ENCODE assay signal across 8 cellular contexts in genomic region chr6:39347906-39348585, GRCh38. TPM values are rescaled to one million over a fixed set of nuclear protein-coding genes. Genes with fewer than 3 reads are reported as not detected.
A peak's percentile ranks its signal among the peaks of the same experiment; 100 is the strongest.
DNase-seq lines count a peak whose midpoint lies in the region; ATAC-seq and TF ChIP-seq lines count a peak whose summit lies in the region.

No MANE protein-coding gene starts in this region.

- H3K4me1 Mint-ChIP-seq in activated T-helper 2 cell treated with anti-CD3 and anti-CD28 coated beads, Interferon-gamma antibody, Interleukin-2, Interleukin-4, amounts not matched to agents 10 μg/mL and 5 μg/mL and 100 μg/mL, durations not matched to agents 14 hours and 24 hours and 36 hours (ENCODE audit: low read depth), result no peaks in the 10 kb centered on the region
- H3K4me1 Mint-ChIP-seq in osteocyte (ENCODE audit: unreplicated experiment), result peaks cover 9% of the 10 kb centered on the region

- no peaks in the 10 kb centered on the region for H3K9me3 Mint-ChIP-seq in activated T-helper 2 cell treated with anti-CD3 and anti-CD28 coated beads, Interferon-gamma antibody, Interleukin-2, Interleukin-4, amounts not matched to agents 10 μg/mL and 5 μg/mL and 100 μg/mL, durations not matched to agents 14 hours and 24 hours and 36 hours
- no peaks in the 10 kb centered on the region for H3K9me3 Mint-ChIP-seq in osteocyte (ENCODE audit: unreplicated experiment)

- ATAC-seq in IMR-90 (ENCODE audit: low read depth) (peak; percentile 99), foreskin keratinocyte (peak; percentile 81), upper lobe of right lung (peak; percentile 85)

- in situ Hi-C loops in IMR-90 (cut with MboI; ENCODE audit: low sequenced_read_pairs), result loop anchor here (10.0 kb wide), 1 partner anchor 967 kb away; no protein-coding TSS in a partner anchor

- no peak overlapping the region for H2BK5ac ChIP-seq in IMR-90 (ENCODE audit: low read depth, low read length, poor library complexity, severe bottlenecking)

- H2AK5ac ChIP-seq in IMR-90 (ENCODE audit: low read depth, low read length), result no peak overlapping the region

- peak; percentile 82 for TF ChIP-seq CTCF in IMR-90 (conservative IDR thresholded peaks at IDR 0.05; ENCODE audit: low read depth, low read length)
- peak; percentile 86 for TF ChIP-seq CTCF in RWPE1 (conservative IDR thresholded peaks at IDR 0.05; ENCODE audit: low read depth)
- peak; percentile 78 for TF ChIP-seq CTCF in foreskin keratinocyte (conservative IDR thresholded peaks at IDR 0.05)
- TF ChIP-seq CTCF in osteocyte (IDR thresholded peaks at IDR 0.05), result peak; percentile 90
- TF ChIP-seq CTCF in upper lobe of right lung (IDR thresholded peaks at IDR 0.05), result peak; percentile 94

- no peak overlapping the region for H4K91ac ChIP-seq in IMR-90 (ENCODE audit: insufficient read depth, low read depth, low read length)

- H3K27me3 ChIP-seq in IMR-90 (ENCODE audit: control insufficient read depth, insufficient read depth, low read length), result no peaks in the 10 kb centered on the region; the same call in 1 of the 2 replicates
- no peaks in the 10 kb centered on the region for H3K27me3 ChIP-seq in foreskin keratinocyte
- H3K27me3 ChIP-seq in upper lobe of right lung, result no peaks in the 10 kb centered on the region

- TF ChIP-seq POLR2A in IMR-90 (IDR thresholded peaks at IDR 0.05; ENCODE audit: low read depth, low read length), result no peak

- no peaks in the 10 kb centered on the region for H3K27me3 Mint-ChIP-seq in activated T-helper 2 cell treated with anti-CD3 and anti-CD28 coated beads, Interferon-gamma antibody, Interleukin-2, Interleukin-4, amounts not matched to agents 10 μg/mL and 5 μg/mL and 100 μg/mL, durations not matched to agents 14 hours and 24 hours and 36 hours (ENCODE audit: low read depth)
- H3K27me3 Mint-ChIP-seq in osteocyte (ENCODE audit: unreplicated experiment), result peaks cover 9% of the 10 kb centered on the region

- H2BK20ac ChIP-seq in IMR-90 (ENCODE audit: low read depth, low read length), result no peak overlapping the region

- no TSS peak for BruUV-seq in IMR-90 (replicated peaks; lab: Mats Ljungman, UMichigan)

- dilution Hi-C loops in IMR-90 (cut with HindIII; ENCODE audit: low sequenced_read_pairs, unreplicated experiment), result no loop called here

- H2BK120ac ChIP-seq in IMR-90 (ENCODE audit: low read depth, low read length), result no peak overlapping the region

- H3K14ac ChIP-seq in IMR-90 (replicated peaks; ENCODE audit: low read depth, low read length), result no peak overlapping the region

- no peak overlapping the region for H3K4me3 ChIP-seq in IMR-90 (ENCODE audit: insufficient read depth, low read depth, low read length)
- H3K4me3 ChIP-seq in upper lobe of right lung, result no peak overlapping the region

- no peak overlapping the region for H3K4me3 Mint-ChIP-seq in activated T-helper 2 cell treated with anti-CD3 and anti-CD28 coated beads, Interferon-gamma antibody, Interleukin-2, Interleukin-4, amounts not matched to agents 10 μg/mL and 5 μg/mL and 100 μg/mL, durations not matched to agents 14 hours and 24 hours and 36 hours (ENCODE audit: low read depth)
- no peak overlapping the region for H3K4me3 Mint-ChIP-seq in osteocyte (ENCODE audit: unreplicated experiment)

- no peaks in the 10 kb centered on the region for H3K9me3 ChIP-seq in IMR-90 (ENCODE audit: control insufficient read depth, insufficient read depth, low read length)
- H3K9me3 ChIP-seq in upper lobe of right lung, result no peaks in the 10 kb centered on the region

- H4K8ac ChIP-seq in IMR-90 (ENCODE audit: low read depth in 2 of 2, low read length in 2 of 2), result no peak overlapping the region

- CTCF ChIA-PET in IMR-90 (lab: Yijun Ruan, JAX) (no interaction called here), RWPE1 (lab: Yijun Ruan, JAX) (interaction anchor here (0.6 to 1.2 kb wide), 5 partner anchors 9 to 1529 kb away, joined by 3 to 4 read pairs (median 3); no protein-coding TSS in a partner anchor)

- H3K4me1 ChIP-seq in IMR-90 (ENCODE audit: control insufficient read depth, insufficient read depth, low read length), result no peaks in the 10 kb centered on the region
- no peaks in the 10 kb centered on the region for H3K4me1 ChIP-seq in foreskin keratinocyte
- peaks cover 6% of the 10 kb centered on the region for H3K4me1 ChIP-seq in upper lobe of right lung

- no peaks in the 10 kb centered on the region for H4K20me1 ChIP-seq in IMR-90 (ENCODE audit: insufficient read depth, low read length)

- POLR2A ChIA-PET in IMR-90 (lab: Charles Lee; ENCODE audit: unreplicated experiment) (no interaction called here), RWPE1 (lab: Yijun Ruan, JAX; ENCODE audit: low non-redundant PET) (no interaction called here)

- no peak overlapping the region for H2BK15ac ChIP-seq in IMR-90 (ENCODE audit: low read depth, low read length)

- no peak overlapping the region for H3K27ac ChIP-seq in IMR-90 (ENCODE audit: insufficient read depth, low read length)
- no peak overlapping the region for H3K27ac ChIP-seq in RWPE1
- H3K27ac ChIP-seq in foreskin keratinocyte, result no peak overlapping the region
- no peak overlapping the region for H3K27ac ChIP-seq in upper lobe of right lung

- H3K4ac ChIP-seq in IMR-90 (ENCODE audit: low read depth, low read length), result no peak overlapping the region

- intact Hi-C loops in IMR-90 (cut with micrococcal nuclease), result loop anchor here (1.0 to 10.0 kb wide), 4 partner anchors 544 to 1717 kb away; no protein-coding TSS in a partner anchor
- intact Hi-C loops in activated T-helper 2 cell treated with anti-CD3 and anti-CD28 coated beads, Interferon-gamma antibody, Interleukin-2, Interleukin-4, amounts not matched to agents 10 μg/mL and 5 μg/mL and 100 μg/mL, durations not matched to agents 14 hours and 24 hours and 36 hours (cut with micrococcal nuclease), result loop anchor here (10.0 kb wide), 1 partner anchor 957 kb away; no protein-coding TSS in a partner anchor
- intact Hi-C loops in upper lobe of right lung (cut with DNase I), result no loop called here

- no peak overlapping the region for H3K27ac Mint-ChIP-seq in activated T-helper 2 cell treated with anti-CD3 and anti-CD28 coated beads, Interferon-gamma antibody, Interleukin-2, Interleukin-4, amounts not matched to agents 10 μg/mL and 5 μg/mL and 100 μg/mL, durations not matched to agents 14 hours and 24 hours and 36 hours
- no peak overlapping the region for H3K27ac Mint-ChIP-seq in osteocyte (ENCODE audit: unreplicated experiment)

- H2AFZ ChIP-seq in IMR-90 (replicated peaks; ENCODE audit: low read length, poor library complexity), result peak overlapping the region; percentile 75

- H3K36me3 ChIP-seq in IMR-90 (ENCODE audit: control insufficient read depth, insufficient read depth, low read length) (no peaks in the 10 kb centered on the region), upper lobe of right lung (no peaks in the 10 kb centered on the region)

- no peak overlapping the region for H3K18ac ChIP-seq in IMR-90 (ENCODE audit: low read depth, low read length)

- no peaks in the 10 kb centered on the region for H3K36me3 Mint-ChIP-seq in activated T-helper 2 cell treated with anti-CD3 and anti-CD28 coated beads, Interferon-gamma antibody, Interleukin-2, Interleukin-4, amounts not matched to agents 10 μg/mL and 5 μg/mL and 100 μg/mL, durations not matched to agents 14 hours and 24 hours and 36 hours (ENCODE audit: low read depth)
- no peaks in the 10 kb centered on the region for H3K36me3 Mint-ChIP-seq in osteocyte (ENCODE audit: unreplicated experiment)

- no peaks in the 10 kb centered on the region for H3K79me1 ChIP-seq in IMR-90 (ENCODE audit: low read depth in 1 of 2, low read length in 2 of 2)

- H3K9ac ChIP-seq in IMR-90 (ENCODE audit: low read depth, low read length), result no peak overlapping the region

- H3K9me1 ChIP-seq in IMR-90 (ENCODE audit: insufficient read depth, low read length), result no peaks in the 10 kb centered on the region

- 0% methylated on average over 1 of the region's 9 CpGs; no CpG with 5 or more reads in 1 of the 2 experiments for WGBS in IMR-90 (ENCODE audit: extremely low coverage in 2 of 2, insufficient read length in 1 of 2), 2 experiments

- H3K23ac ChIP-seq in IMR-90 (ENCODE audit: low read depth, low read length), result no peak overlapping the region

- no peak overlapping the region for H3K4me2 ChIP-seq in IMR-90 (ENCODE audit: low read depth, low read length)

- H3K56ac ChIP-seq in IMR-90 (ENCODE audit: extremely low read depth, insufficient read depth, low read length), result no peak overlapping the region

- DNase-seq in NCI-H1436 (lab: John Stamatoyannopoulos, UW) (peak; percentile 59), NCI-H1436 treated with DMSO at 0.1 percent for 48 hours (lab: John Stamatoyannopoulos, UW) (no peak), IMR-90 (peak; percentile 51), RWPE1 (ENCODE audit: low spot score) (peak; percentile 80), foreskin keratinocyte (peak in 1 of 2 donors; percentile 28), osteocyte (ENCODE audit: extremely low spot score, unreplicated experiment) (peak; percentile 89), upper lobe of right lung (peak; percentile 81)
- peak; percentile 43 for DNase-seq in activated T-helper 2 cell treated with anti-CD3 and anti-CD28 coated beads, Interferon-gamma antibody, Interleukin-2, Interleukin-4, amounts not matched to agents 10 μg/mL and 5 μg/mL and 100 μg/mL, durations not matched to agents 14 hours and 24 hours and 36 hours (ENCODE audit: low spot score)

- peak overlapping the region; percentile 76 for H2AK9ac ChIP-seq in IMR-90 (replicated peaks; ENCODE audit: low read depth, low read length, poor library complexity)

- no peak overlapping the region for H4K5ac ChIP-seq in IMR-90 (ENCODE audit: low read depth, low read length)

- peak; percentile 82 for TF ChIP-seq RAD21 in IMR-90 (IDR thresholded peaks at IDR 0.05; ENCODE audit: low read length)

RNA-seq across cellular contexts. Expression of gene KCNK16, which starts 25.5 kb away (rescaled TPM):
- total RNA-seq in IMR-90 (2012; rRNA removed), result not detected in 2 replicates
- polyA plus RNA-seq in IMR-90 (2012; rRNA removed), result not detected in 2 replicates
- polyA plus RNA-seq in IMR-90 (2012; cell fraction: cytosol; rRNA removed), result not detected in 2 replicates
- not detected in 2 replicates for polyA plus RNA-seq in IMR-90 (2012; cell fraction: nucleus; rRNA removed; ENCODE audit: low replicate concordance)
- not detected in 2 replicates for total RNA-seq in activated T-helper 2 cell treated with anti-CD3 and anti-CD28 coated beads, Interferon-gamma antibody, Interleukin-2, Interleukin-4, amounts not matched to agents 10 μg/mL and 5 μg/mL and 100 μg/mL, durations not matched to agents 14 hours and 24 hours and 36 hours
- not detected in 2 replicates for total RNA-seq in foreskin keratinocyte
- polyA plus RNA-seq in foreskin keratinocyte, result not detected in 2 replicates
- total RNA-seq in osteocyte, result not detected in 2 replicates
- total RNA-seq in upper lobe of right lung, result not detected

RNA-seq across cellular contexts. Expression of gene KCNK17, which starts 33.8 kb away (rescaled TPM):
- total RNA-seq in IMR-90 (2012; rRNA removed) (not detected in 2 replicates), foreskin keratinocyte (not detected in 2 replicates), osteocyte (not detected in 2 replicates), upper lobe of right lung (3.7 TPM)
- polyA plus RNA-seq in IMR-90 (2012; rRNA removed) (not detected in 2 replicates), foreskin keratinocyte (not detected in 2 replicates)
- polyA plus RNA-seq in IMR-90 (2012; cell fraction: cytosol; rRNA removed), result not detected in 2 replicates
- not detected in 2 replicates for polyA plus RNA-seq in IMR-90 (2012; cell fraction: nucleus; rRNA removed; ENCODE audit: low replicate concordance)
- not detected in 2 replicates for total RNA-seq in activated T-helper 2 cell treated with anti-CD3 and anti-CD28 coated beads, Interferon-gamma antibody, Interleukin-2, Interleukin-4, amounts not matched to agents 10 μg/mL and 5 μg/mL and 100 μg/mL, durations not matched to agents 14 hours and 24 hours and 36 hours
